1 cellular context compared by ENCODE assay signal in genomic region chr16:86496929-86497381, GRCh38.
TF ChIP-seq lines count a peak whose summit lies in the region.

No MANE protein-coding gene starts in this region.

TF ChIP-seq in H1, 55 proteins besides CTCF, POLR2A, EP300 and RAD21:
- TF ChIP-seq SP1 (IDR thresholded peaks at IDR 0.05; ENCODE audit: low read depth, low read length): no peak
- TF ChIP-seq NANOG (IDR thresholded peaks at IDR 0.05; ENCODE audit: insufficient read depth, low read depth, low read length, poor library complexity, severe bottlenecking): no peak
- peak; percentile 69; the same call in 1 of the 2 replicates for TF ChIP-seq SUZ12 (IDR thresholded peaks at IDR 0.05; ENCODE audit: low read length)
- no peak for TF ChIP-seq YY1 (IDR thresholded peaks at IDR 0.05; ENCODE audit: low read depth, low read length)
- no peak for TF ChIP-seq RXRA (IDR thresholded peaks at IDR 0.05; ENCODE audit: insufficient read depth, low read depth, low read length)
- TF ChIP-seq BRCA1 (IDR thresholded peaks at IDR 0.05; ENCODE audit: low read depth, low read length): no peak
- peak; percentile 92 for TF ChIP-seq EZH2 (IDR thresholded peaks at IDR 0.05; ENCODE audit: low read depth, low read length, severe bottlenecking)
- no peak for TF ChIP-seq ATF3 (IDR thresholded peaks at IDR 0.05; ENCODE audit: insufficient read depth, low read depth, low read length)
- no peak for TF ChIP-seq POLR2AphosphoS5 (IDR thresholded peaks at IDR 0.05; ENCODE audit: low read depth, low read length)
- TF ChIP-seq EGR1 (IDR thresholded peaks at IDR 0.05; ENCODE audit: borderline replicate concordance, low read depth, low read length): no peak
- TF ChIP-seq RNF2 (IDR thresholded peaks at IDR 0.05; ENCODE audit: borderline replicate concordance, low read depth, low read length, missing control alignments, poor library complexity, severe bottlenecking): peak; percentile 20
